In the genomic region with DNA sequence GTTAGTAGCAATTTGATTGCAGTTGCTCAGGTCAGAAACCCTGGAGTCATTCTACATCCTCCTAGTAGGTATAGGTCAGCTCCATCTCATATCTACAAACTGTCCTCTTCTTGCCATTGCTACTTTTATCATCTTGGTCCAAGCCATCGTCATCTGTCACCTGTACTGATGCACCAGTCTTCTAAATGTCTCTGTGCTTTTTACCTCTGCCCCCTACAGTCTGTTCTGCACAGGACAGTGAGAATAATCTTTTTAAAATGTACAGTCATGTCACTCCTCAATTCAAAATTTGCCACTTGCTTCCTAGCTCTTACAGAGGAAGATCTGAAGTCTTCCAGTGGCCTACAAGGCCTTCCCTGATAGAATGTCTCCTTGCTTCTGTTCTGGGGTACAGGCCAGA, we compare ENCODE assay signal across 8 cellular contexts. TPM values are rescaled to one million over a fixed set of nuclear protein-coding genes. Genes with fewer than 3 reads are reported as not detected.
DNase-seq lines count a peak whose midpoint lies in the region; ATAC-seq and TF ChIP-seq lines count a peak whose summit lies in the region.

No MANE protein-coding gene starts in this region.

- no peaks in the 10 kb centered on the region for H4K20me1 ChIP-seq in Karpas-422 (ENCODE audit: insufficient read depth, low read depth, low read length)

- ATAC-seq in GM21515 (IDR thresholded peaks at IDR 0.05; ENCODE audit: unreplicated experiment), result peak; percentile 83

- no peaks in the 10 kb centered on the region for H3K27me3 ChIP-seq in Karpas-422 (ENCODE audit: low read length)

- peaks cover 2% of the 10 kb centered on the region for H3K4me1 ChIP-seq in Karpas-422 (ENCODE audit: low read length)

- DNase-seq in Karpas-422 (peak; percentile 77), germinal center (ENCODE audit: low spot score) (peak; percentile 14), SK-N-DZ (ENCODE audit: low spot score) (no peak), NCI-H446 (lab: John Stamatoyannopoulos, UW) (no peak), superior temporal gyrus (ENCODE audit: extremely low spot score) (no peak)
- DNase-seq in NK-92 treated with Interleukin-12 subunit alpha and Interleukin-12 subunit beta, amount 100 ng/mL, for 24 hours (lab: John Stamatoyannopoulos, UW), result no peak

- H3K79me2 ChIP-seq in Karpas-422 (ENCODE audit: low read length), result peaks cover 72% of the 10 kb centered on the region

- H3K4me3 ChIP-seq in Karpas-422 (ENCODE audit: low read length), result no peak overlapping the region

- no peak overlapping the region for H3K9ac ChIP-seq in Karpas-422 (ENCODE audit: low read length)

- no peaks in the 10 kb centered on the region for H3K9me2 ChIP-seq in Karpas-422 (replicated peaks; ENCODE audit: insufficient read depth, low read length)

- peaks cover 49% of the 10 kb centered on the region for H3K36me3 ChIP-seq in Karpas-422 (ENCODE audit: insufficient read depth, low read length)

- no peaks in the 10 kb centered on the region for H3K9me3 ChIP-seq in Karpas-422 (ENCODE audit: low read length)

- peak; percentile 60 for TF ChIP-seq CTCF in GM12873 (IDR thresholded peaks at IDR 0.05; ENCODE audit: insufficient read depth, low read depth, low read length, missing control alignments)

- H2AFZ ChIP-seq in Karpas-422 (ENCODE audit: low read length), result no peak overlapping the region

- no peak overlapping the region for H3K27ac ChIP-seq in Karpas-422 (ENCODE audit: low read length)

- no peak overlapping the region for H3K4me2 ChIP-seq in Karpas-422 (ENCODE audit: low read depth, low read length, poor library complexity, severe bottlenecking)

RNA-seq across cellular contexts. Expression of a gene that starts 6.8 kb away (rescaled TPM):
- 67.5 and 96.9 TPM in 2 replicates for total RNA-seq in Karpas-422 (2014; rRNA removed; shearing (Covaris generic); ENCODE audit: low replicate concordance)
- 84.4 and 89.5 TPM in 2 replicates for polyA plus RNA-seq in SK-N-DZ (2014; cell fraction: cytosol; rRNA removed)
- 52.0 and 89.0 TPM in 2 replicates for polyA plus RNA-seq in SK-N-DZ (2014; cell fraction: nucleus; rRNA removed)

RNA-seq across cellular contexts. Expression of a gene that starts 52.9 kb away (rescaled TPM):
- total RNA-seq in Karpas-422 (2014; rRNA removed; shearing (Covaris generic); ENCODE audit: low replicate concordance), result 98.5 and 128 TPM in 2 replicates
- polyA plus RNA-seq in SK-N-DZ (2014; cell fraction: cytosol; rRNA removed), result 151 and 177 TPM in 2 replicates
- polyA plus RNA-seq in SK-N-DZ (2014; cell fraction: nucleus; rRNA removed), result 124 and 129 TPM in 2 replicates

Comparison
In these comparisons a context has a peak if more than half of its experiments do, and no peak if none do; other contexts are left out.
1. DNase-seq: peak in Karpas-422 (single experiment) and germinal center (single experiment); none in SK-N-DZ (single experiment), NCI-H446 (0 of 2), superior temporal gyrus (single experiment) and NK-92 treated with Interleukin-12 subunit alpha and Interleukin-12 subunit beta, amount 100 ng/mL, for 24 hours (single experiment).